ENCODE assay signal across 7 cellular contexts in genomic region chr12:53726946-53727309, GRCh38. TPM values are rescaled to one million over a fixed set of nuclear protein-coding genes. Genes with fewer than 3 reads are reported as not detected.
DNase-seq lines count a peak whose midpoint lies in the region; ATAC-seq and TF ChIP-seq lines count a peak whose summit lies in the region.

No MANE protein-coding gene starts in this region.

- TF ChIP-seq CTCF in esophagus squamous epithelium (IDR thresholded peaks at IDR 0.05) (no peak), parathyroid adenoma (IDR thresholded peaks at IDR 0.05) (no peak)

- DNase-seq in GM23248 = peak; percentile 52
- DNase-seq in RKO (ENCODE audit: low spot score) = peak; percentile 29
- no peak for DNase-seq in esophagus squamous epithelium (lab: John Stamatoyannopoulos, UW)
- DNase-seq in SHP77 (lab: John Stamatoyannopoulos, UW) = no peak
- DNase-seq in SW 1271 (lab: John Stamatoyannopoulos, UW) = no peak

- 0 to 2% methylated on average over 14 to 15 of the region's 15 CpGs for WGBS in GM23248 (ENCODE audit: low coverage in 1 of 2, low lambda C conversion rate in 2 of 2, missing lambda C conversion rate in 2 of 2), 2 experiments
- 3 to 4% methylated on average over 8 to 12 of the region's 15 CpGs for WGBS in esophagus squamous epithelium, 2 donors

- peak overlapping the region; percentile 73 for H2AFZ ChIP-seq in GM23248
- H2AFZ ChIP-seq in parathyroid adenoma = peak overlapping the region; percentile 68

- intact Hi-C loops in esophagus squamous epithelium (cut with DNase I) = no loop called here

- peaks cover 25% of the 10 kb centered on the region for H3K36me3 ChIP-seq in GM23248 (ENCODE audit: low read depth)
- peaks cover 12 to 31% (median 19%) of the 10 kb centered on the region in 3 donors for H3K36me3 ChIP-seq in esophagus squamous epithelium
- no peaks in the 10 kb centered on the region for H3K36me3 ChIP-seq in parathyroid adenoma (ENCODE audit: control insufficient read depth, insufficient read depth, low read length)

- TF ChIP-seq POLR2A in esophagus squamous epithelium (IDR thresholded peaks at IDR 0.05) = peak in 1 of 4 donors; percentile 17

- H3K4me3 ChIP-seq in GM23248 (peak overlapping the region; percentile 88), esophagus squamous epithelium (peak overlapping the region; percentile 54 to 90 (median 80)), parathyroid adenoma (ENCODE audit: low read depth, low read length) (peak overlapping the region; percentile 81)

- H3K27me3 ChIP-seq in GM23248 (replicated peaks; ENCODE audit: insufficient read depth) = no peaks in the 10 kb centered on the region
- no peaks in the 10 kb centered on the region for H3K27me3 ChIP-seq in esophagus squamous epithelium
- no peaks in the 10 kb centered on the region for H3K27me3 ChIP-seq in parathyroid adenoma (ENCODE audit: control insufficient read depth, insufficient read depth, low read length)

- H3K79me2 ChIP-seq in GM23248 (ENCODE audit: insufficient read depth) = peaks cover 33% of the 10 kb centered on the region
- H3K79me2 ChIP-seq in parathyroid adenoma = peaks cover 2% of the 10 kb centered on the region

- H3K9me2 ChIP-seq in GM23248 (ENCODE audit: insufficient read depth) = no peaks in the 10 kb centered on the region

- H3K4me2 ChIP-seq in GM23248 (ENCODE audit: unreplicated experiment) (peak overlapping the region; percentile 95), parathyroid adenoma (ENCODE audit: low read length) (peak overlapping the region; percentile 92)

- in situ Hi-C loops in GM23248 (cut with MboI) = no loop called here

- H3F3A ChIP-seq in GM23248 (ENCODE audit: insufficient read depth) = no peaks in the 10 kb centered on the region

- H3K9me3 ChIP-seq in GM23248 (ENCODE audit: low read depth) (no peaks in the 10 kb centered on the region), esophagus squamous epithelium (no peaks in the 10 kb centered on the region), parathyroid adenoma (ENCODE audit: control insufficient read depth, low read length) (no peaks in the 10 kb centered on the region)

- H3K4me1 ChIP-seq in GM23248 (ENCODE audit: insufficient read depth) (peaks cover 8% of the 10 kb centered on the region), esophagus squamous epithelium (peaks cover 7 to 23% (median 19%) of the 10 kb centered on the region in 3 donors), parathyroid adenoma (no peaks in the 10 kb centered on the region)

- ATAC-seq in HG03196 (IDR thresholded peaks at IDR 0.05; ENCODE audit: unreplicated experiment) = no peak

- H4K20me1 ChIP-seq in GM23248 (ENCODE audit: insufficient read depth) = no peaks in the 10 kb centered on the region

- H3K27ac ChIP-seq in GM23248 (peak overlapping the region; percentile 30), esophagus squamous epithelium (peak overlapping the region; percentile 77 to 93 (median 84)), parathyroid adenoma (peak overlapping the region; percentile 36)

- H3K9ac ChIP-seq in GM23248 (peak overlapping the region; percentile 86), parathyroid adenoma (peak overlapping the region; percentile 4)

RNA-seq across cellular contexts. Expression of gene CALCOCO1, which starts 0.3 kb away (rescaled TPM):
- total RNA-seq in GM23248 (2014; rRNA removed; shearing (Covaris generic)) = 206 and 243 TPM in 2 replicates
- polyA plus RNA-seq in GM23248 (2016; fragmentation: Nextera tagmentation; extraction: Ambion mirVana) = 149 and 155 TPM in 2 replicates
- total RNA-seq in esophagus squamous epithelium = 100 to 1,000 TPM in 1 of 4 donors, 10 to 100 TPM in 3; 29.5 to 159 (median 52.2) TPM

RNA-seq across cellular contexts. Expression of gene CISTR, which starts 24.9 kb away (rescaled TPM):
- total RNA-seq in GM23248 (2014; rRNA removed; shearing (Covaris generic)) = not detected in 2 replicates
- not detected in 2 replicates for polyA plus RNA-seq in GM23248 (2016; fragmentation: Nextera tagmentation; extraction: Ambion mirVana)
- not detected for total RNA-seq in esophagus squamous epithelium

RNA-seq across cellular contexts. Expression of gene ATP5MC2, which starts 51.0 kb away (rescaled TPM):
- total RNA-seq in GM23248 (2014; rRNA removed; shearing (Covaris generic)) = 191 and 257 TPM in 2 replicates
- polyA plus RNA-seq in GM23248 (2016; fragmentation: Nextera tagmentation; extraction: Ambion mirVana) = 266 TPM in 2 replicates
- total RNA-seq in esophagus squamous epithelium = 100 to 1,000 TPM; 240 to 303 (median 268) TPM

Comparison
In these comparisons a context has a peak if more than half of its experiments do, and no peak if none do; other contexts are left out.
1. DNase-seq: peak in GM23248 (single experiment) and RKO (single experiment); none in esophagus squamous epithelium (single experiment), SHP77 (0 of 2) and SW 1271 (0 of 2).
2. H3K27ac ChIP-seq: peak in every context shown above with its lines; median percentile 84 in esophagus squamous epithelium; 36 in parathyroid adenoma; 30 in GM23248.
3. Peak in every context shown above with its lines, with median percentiles within 50 percentile points of each other: H3K4me3 ChIP-seq.